In genomic region chr6:54987906-54988305, GRCh38 we compare ENCODE assay signal across 27 cellular contexts.
"Had no signal": no experiment of that assay in that cellular context is flagged by ENCODE, and none has a peak within 500 bp of the region (broad histone marks: within the 10 kb centered on the region; RNA-seq: fewer than 3 reads in every experiment).

No MANE protein-coding gene starts in this region.

- H3K4me2 ChIP-seq: hepatocyte had no signal

- ATAC-seq: gastroesophageal sphincter; heart left ventricle; left lung; naive thymus-derived CD8-positive, alpha-beta T cell; sciatic nerve; stimulated activated memory B cell treated with anti-CD40 and anti-IgM and Interleukin-4, amounts not matched to agents 10 μg/mL and 1 μg/mL and 100 μg/mL, for 72 hours; upper lobe of right lung had no signal

- H3K4me1 ChIP-seq: colonic mucosa, esophagus muscularis mucosa, gastroesophageal sphincter, heart left ventricle, left lung, prostate gland, right atrium auricular region, tibial nerve, upper lobe of right lung, uterus had no signal

- H3K36me3 ChIP-seq: colonic mucosa, esophagus muscularis mucosa, gastroesophageal sphincter, heart left ventricle, left lung, prostate gland, right atrium auricular region, thoracic aorta, tibial nerve, upper lobe of right lung, uterus had no signal

- H3K4me1 Mint-ChIP-seq: endodermal cell; mesothelial cell of epicardium; naive thymus-derived CD8-positive, alpha-beta T cell; nephron progenitor cell; stimulated activated memory B cell treated with anti-CD40 and anti-IgM and Interleukin-4, amounts not matched to agents 10 μg/mL and 1 μg/mL and 100 μg/mL, for 72 hours had no signal

- H3K27me3 Mint-ChIP-seq: dendritic cell treated with granulocyte-macrophage colony-stimulating factor and Interleukin-4, amounts not matched to agents 40 ng/mL and 50 ng/mL, for 4 days; naive thymus-derived CD8-positive, alpha-beta T cell; stimulated activated memory B cell treated with anti-CD40 and anti-IgM and Interleukin-4, amounts not matched to agents 10 μg/mL and 1 μg/mL and 100 μg/mL, for 72 hours; stimulated activated naive CD8-positive, alpha-beta T cell treated with anti-CD3 and anti-CD28 coated beads, Interleukin-15, Interleukin-2, amounts not matched to agents 100 ng/mL and 50 ng/mL, for 24 hours had no signal

- H3K27ac ChIP-seq: colonic mucosa, epithelial cell of prostate, esophagus muscularis mucosa, foreskin keratinocyte, gastroesophageal sphincter, heart left ventricle, hepatocyte, left lung, prostate gland, right atrium auricular region, thoracic aorta, tibial nerve, upper lobe of right lung, uterus had no signal

- H3K27ac Mint-ChIP-seq: dendritic cell treated with granulocyte-macrophage colony-stimulating factor and Interleukin-4, amounts not matched to agents 40 ng/mL and 50 ng/mL, for 4 days; endodermal cell; mesothelial cell of epicardium; naive thymus-derived CD8-positive, alpha-beta T cell; nephron progenitor cell; stimulated activated memory B cell treated with anti-CD40 and anti-IgM and Interleukin-4, amounts not matched to agents 10 μg/mL and 1 μg/mL and 100 μg/mL, for 72 hours; stimulated activated naive CD8-positive, alpha-beta T cell treated with anti-CD3 and anti-CD28 coated beads, Interleukin-15, Interleukin-2, amounts not matched to agents 100 ng/mL and 50 ng/mL, for 24 hours had no signal

- H3K4me3 ChIP-seq: colonic mucosa, esophagus muscularis mucosa, gastroesophageal sphincter, heart left ventricle, hepatocyte, left lung, prostate gland, right atrium auricular region, thoracic aorta, tibial nerve, upper lobe of right lung, uterus had no signal

- H2AFZ ChIP-seq: hepatocyte had no signal

- H3K36me3 Mint-ChIP-seq: mesothelial cell of epicardium; naive thymus-derived CD8-positive, alpha-beta T cell; stimulated activated memory B cell treated with anti-CD40 and anti-IgM and Interleukin-4, amounts not matched to agents 10 μg/mL and 1 μg/mL and 100 μg/mL, for 72 hours had no signal

- H3K9me3 ChIP-seq: colonic mucosa, prostate gland, upper lobe of right lung, uterus had no signal

- H3K27me3 ChIP-seq: colonic mucosa, esophagus muscularis mucosa, foreskin keratinocyte, gastroesophageal sphincter, heart left ventricle, hepatocyte, left lung, right atrium auricular region, tibial nerve, upper lobe of right lung, uterus had no signal

- H3K4me3 Mint-ChIP-seq: dendritic cell treated with granulocyte-macrophage colony-stimulating factor and Interleukin-4, amounts not matched to agents 40 ng/mL and 50 ng/mL, for 4 days; endodermal cell; mesothelial cell of epicardium; naive thymus-derived CD8-positive, alpha-beta T cell; nephron progenitor cell; stimulated activated memory B cell treated with anti-CD40 and anti-IgM and Interleukin-4, amounts not matched to agents 10 μg/mL and 1 μg/mL and 100 μg/mL, for 72 hours; stimulated activated naive CD8-positive, alpha-beta T cell treated with anti-CD3 and anti-CD28 coated beads, Interleukin-15, Interleukin-2, amounts not matched to agents 100 ng/mL and 50 ng/mL, for 24 hours had no signal

- DNase-seq: colonic mucosa; effector CD8-positive, alpha-beta T cell; endodermal cell; heart left ventricle; kidney; left lung; naive thymus-derived CD8-positive, alpha-beta T cell; nephron progenitor cell; nucleus accumbens; stimulated activated CD4-positive, alpha-beta T cell treated with anti-CD3 and anti-CD28 coated beads, Interleukin-2, amount 100 ng/mL, for 24 hours; stimulated activated CD4-positive, alpha-beta T cell treated with anti-CD3 and anti-CD28 coated beads, Interleukin-4, amount 100 ng/mL, for 24 hours; upper lobe of right lung; uterus had no signal

- H3K79me2 ChIP-seq: hepatocyte had no signal
